In genomic region chr16:2739555-2740435, GRCh38 we compare ENCODE assay signal across 26 cellular contexts. TPM values are rescaled to one million over a fixed set of nuclear protein-coding genes. Genes with fewer than 3 reads are reported as not detected.
DNase-seq lines count a peak whose midpoint lies in the region; ATAC-seq and TF ChIP-seq lines count a peak whose summit lies in the region.
"Had no signal": no experiment of that assay in that cellular context is flagged by ENCODE, and none has a peak within 500 bp of the region (broad histone marks: within the 10 kb centered on the region; RNA-seq: fewer than 3 reads in every experiment).

No MANE protein-coding gene starts in this region.

- no peaks in the 10 kb centered on the region for H3K36me3 ChIP-seq in right atrium auricular region
- H3K36me3 ChIP-seq in Panc1 (ENCODE audit: control insufficient read depth, insufficient read depth, low read length) = no peaks in the 10 kb centered on the region
- H3K36me3 ChIP-seq: HAP-1 had no signal

- H3K9me3 ChIP-seq in right atrium auricular region = no peaks in the 10 kb centered on the region
- no peaks in the 10 kb centered on the region for H3K9me3 ChIP-seq in Panc1 (ENCODE audit: control insufficient read depth, insufficient read depth, low read depth, low read length)
- H3K9me3 ChIP-seq: HAP-1, testis had no signal

- H3K4me3 ChIP-seq in right atrium auricular region = no peak overlapping the region
- H3K4me3 ChIP-seq in Panc1 (ENCODE audit: low read depth in 2 of 2, low read length in 2 of 2) = no peak overlapping the region
- H3K4me3 ChIP-seq: HAP-1, testis had no signal

- H3K27me3 ChIP-seq in right atrium auricular region = no peaks in the 10 kb centered on the region
- H3K27me3 ChIP-seq in Panc1 (ENCODE audit: control insufficient read depth, insufficient read depth, low read length) = no peaks in the 10 kb centered on the region
- H3K27me3 ChIP-seq: testis had no signal

- CTCF ChIA-PET in Panc1 (lab: Charles Lee) = interaction anchor here (0.5 kb wide), 1 partner anchor 18 kb away, joined by 3 read pairs; no protein-coding TSS in a partner anchor

- POLR2A ChIA-PET in Panc1 (lab: Charles Lee) = no interaction called here

- H3K27ac ChIP-seq in right atrium auricular region (no peak overlapping the region), Panc1 (ENCODE audit: low read length) (no peak overlapping the region)
- H3K27ac ChIP-seq: parathyroid adenoma, testis had no signal

- intact Hi-C loops in Right ventricle myocardium superior (cut with DNase I) (no loop called here), Panc1 (cut with micrococcal nuclease; ENCODE audit: unreplicated experiment) (no loop called here)

- ATAC-seq in Right ventricle myocardium superior (ENCODE audit: poor library complexity) (no peak), Panc1 (peak; percentile 31; the same call in 1 of the 2 replicates), HG02571 (IDR thresholded peaks at IDR 0.05; ENCODE audit: unreplicated experiment) (no peak)
- ATAC-seq: stimulated activated naive B cell treated with anti-CD40 and anti-IgM and Interleukin-4, amounts not matched to agents 10 μg/mL and 1 μg/mL and 100 μg/mL, for 72 hours had no signal

- in situ Hi-C loops in Panc1 (cut with HindIII; ENCODE audit: low pct_unique_long_range_greater_than_20kb, low sequenced_read_pairs) = no loop called here

- BruUV-seq in Panc1 (replicated peaks; lab: Mats Ljungman, UMichigan) = no TSS peak

- DNase-seq in Right ventricle myocardium superior (peak; percentile 12), right atrium auricular region (ENCODE audit: low spot score) (no peak), Panc1 (ENCODE audit: low read depth, low spot score) (no peak), left kidney (ENCODE audit: low read depth, low spot score) (peak; percentile 66), NCI-H2107 treated with DMSO at 0.1 percent for 48 hours (lab: John Stamatoyannopoulos, UW; ENCODE audit: unreplicated experiment) (no peak), CD1c-positive myeloid dendritic cell (ENCODE audit: extremely low spot score) (no peak)
- DNase-seq: activated CD4-positive, alpha-beta T cell treated with anti-CD3 and anti-CD28 coated beads for 4 hours; activated CD8-positive, alpha-beta memory T cell treated with anti-CD3 and anti-CD28 coated beads, Interleukin-2, amount 50 U/mL, for 48 hours; activated gamma-delta T cell; CD8-positive, alpha-beta memory T cell; central memory CD4-positive, alpha-beta T cell; DND-41; foreskin melanocyte; hippocampal formation; NCI-H1105; NCI-H2081; NCI-H510A; stimulated activated naive B cell treated with anti-CD40 and anti-IgM and Interleukin-4, amounts not matched to agents 10 μg/mL and 1 μg/mL and 100 μg/mL, for 72 hours; testis had no signal

- TF ChIP-seq CTCF in right atrium auricular region (IDR thresholded peaks at IDR 0.05) (no peak), Panc1 (IDR thresholded peaks at IDR 0.05) (no peak)

- H3K4me1 ChIP-seq in right atrium auricular region (no peaks in the 10 kb centered on the region), Panc1 (ENCODE audit: control insufficient read depth, insufficient read depth, low read length) (peaks cover 6% of the 10 kb centered on the region)
- H3K4me1 ChIP-seq: HAP-1, parathyroid adenoma, testis had no signal

RNA-seq across cellular contexts. Expression of gene SRRM2, which starts 12.6 kb away (rescaled TPM):
- total RNA-seq in Right ventricle myocardium superior = 243 TPM
- total RNA-seq in right atrium auricular region = 100 to 1,000 TPM; 118 to 174 TPM
- 617 TPM for total RNA-seq in Panc1 (2021; ENCODE audit: unreplicated experiment)
- 618 TPM for polyA plus RNA-seq in Panc1 (2012; ENCODE audit: insufficient read length)

RNA-seq across cellular contexts. Expression of gene PRSS27, which starts 19.8 kb away (rescaled TPM):
- total RNA-seq in Right ventricle myocardium superior = 0.30 TPM
- total RNA-seq in right atrium auricular region = under 1 TPM in 1 of 2 donors, not detected in 1; 0.51 TPM
- 3.3 TPM for total RNA-seq in Panc1 (2021; ENCODE audit: unreplicated experiment)
- 7.8 TPM for polyA plus RNA-seq in Panc1 (2012; ENCODE audit: insufficient read length)
- polyA plus RNA-seq: CD8-positive, alpha-beta memory T cell had no signal

RNA-seq across cellular contexts. Expression of gene ELOB, which starts 37.3 kb away (rescaled TPM):
- total RNA-seq in Right ventricle myocardium superior = 299 TPM
- 100 to 1,000 TPM; 408 to 856 TPM for total RNA-seq in right atrium auricular region
- 642 TPM for total RNA-seq in Panc1 (2021; ENCODE audit: unreplicated experiment)
- 2,232 TPM for polyA plus RNA-seq in Panc1 (2012; ENCODE audit: insufficient read length)

RNA-seq across cellular contexts. Expression of gene PRSS33, which starts 47.6 kb away (rescaled TPM):
- total RNA-seq in Right ventricle myocardium superior (not detected), right atrium auricular region (not detected), Panc1 (2021; ENCODE audit: unreplicated experiment) (0.59 TPM)
- polyA plus RNA-seq in Panc1 (2012; ENCODE audit: insufficient read length) = 0.47 TPM
- total RNA-seq: epithelial cell of proximal tubule, lung microvascular endothelial cell, myocyte, RPMI7951 had no signal
- polyA plus RNA-seq: CD8-positive, alpha-beta memory T cell had no signal

RNA-seq across cellular contexts. Expression of gene KCTD5, which starts 57.5 kb away (rescaled TPM):
- total RNA-seq in Right ventricle myocardium superior = 9.8 TPM
- total RNA-seq in right atrium auricular region = 10 to 100 TPM; 12.5 to 15.6 TPM
- total RNA-seq in Panc1 (2021; ENCODE audit: unreplicated experiment) = 61.1 TPM
- polyA plus RNA-seq in Panc1 (2012; ENCODE audit: insufficient read length) = 70.8 TPM

Comparison
In these comparisons a context has a peak if more than half of its experiments do, and no peak if none do; other contexts are left out.
1. DNase-seq: peak in Right ventricle myocardium superior (single experiment) and left kidney (single experiment); none in right atrium auricular region (single experiment), Panc1 (single experiment), NCI-H2107 treated with DMSO at 0.1 percent for 48 hours (single experiment) and CD1c-positive myeloid dendritic cell (single experiment).